ENCODE assay signal across 9 cellular contexts in the genomic region with DNA sequence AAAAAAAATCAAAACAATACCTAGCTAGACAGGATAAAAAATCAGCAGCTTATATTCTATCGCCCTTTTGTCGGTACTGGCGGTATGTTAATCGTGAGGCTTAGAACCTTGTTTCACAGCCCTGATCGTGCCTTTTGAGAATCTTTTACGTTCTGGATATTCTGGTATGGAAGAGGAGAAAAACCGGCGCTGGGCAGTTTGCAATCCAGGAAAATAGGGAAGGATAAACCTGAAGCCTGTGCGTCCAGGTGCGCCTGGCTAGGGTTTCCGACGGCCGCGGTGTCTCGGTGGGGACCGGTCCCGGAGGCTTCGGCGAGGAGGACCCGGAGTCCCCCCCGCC. TPM values are rescaled to one million over a fixed set of nuclear protein-coding genes. Genes with fewer than 3 reads are reported as not detected.
A peak's percentile ranks its signal among the peaks of the same experiment; 100 is the strongest.
DNase-seq lines count a peak whose midpoint lies in the region; ATAC-seq and TF ChIP-seq lines count a peak whose summit lies in the region.
"Had no signal": no experiment of that assay in that cellular context is flagged by ENCODE, and none has a peak within 500 bp of the region (broad histone marks: within the 10 kb centered on the region; RNA-seq: fewer than 3 reads in every experiment).

No MANE protein-coding gene starts in this region.

- H3K9me3 Mint-ChIP-seq in central memory CD8-positive, alpha-beta T cell = no peaks in the 10 kb centered on the region

- TF ChIP-seq CTCF in right atrium auricular region (IDR thresholded peaks at IDR 0.05) = no peak

- H3K27me3 ChIP-seq in right atrium auricular region (no peaks in the 10 kb centered on the region), muscle layer of colon (ENCODE audit: control insufficient read depth in 1 of 2, insufficient read depth in 2 of 2, low read length in 2 of 2) (peaks cover 0 to 4% of the 10 kb centered on the region in 2 donors), aorta (ENCODE audit: control insufficient read depth in 1 of 2, insufficient read depth in 2 of 2, low read length in 1 of 2) (no peaks in the 10 kb centered on the region)

- WGBS in aorta, 2 donors = 1 to 2% methylated on average over 21 of the region's 21 CpGs

- peak overlapping the region; percentile 50 for H3K4me3 Mint-ChIP-seq in central memory CD8-positive, alpha-beta T cell

- H3K4me3 ChIP-seq in right atrium auricular region = peak overlapping the region; percentile 61 to 69
- peak overlapping the region; percentile 64 to 84 for H3K4me3 ChIP-seq in muscle layer of colon (ENCODE audit: low read depth in 1 of 2, low read length in 2 of 2)
- peak overlapping the region; percentile 51 to 74 for H3K4me3 ChIP-seq in aorta (ENCODE audit: low read length in 2 of 2)

- DNase-seq in right atrium auricular region (ENCODE audit: low spot score) (no peak), left ventricle myocardium superior (no peak), aorta (no peak), NCI-H1694 treated with DMSO at 0.1 percent for 48 hours (lab: John Stamatoyannopoulos, UW) (no peak), MV-4-11 (lab: John Stamatoyannopoulos, UW) (no peak), NOMO-1 (lab: John Stamatoyannopoulos, UW; ENCODE audit: unreplicated experiment in 2 of 2) (no peak)
- no peak for DNase-seq in central memory CD8-positive, alpha-beta T cell (ENCODE audit: low spot score in 2 of 2)

- H3K4me1 ChIP-seq in right atrium auricular region (peaks cover 0 to 17% of the 10 kb centered on the region in 2 donors), muscle layer of colon (ENCODE audit: insufficient read depth, low read length) (peaks cover 9% of the 10 kb centered on the region), aorta (ENCODE audit: control insufficient read depth in 1 of 2, insufficient read depth in 2 of 2, low read length in 2 of 2) (no peaks in the 10 kb centered on the region)

- peak overlapping the region; percentile 50 for H3K9ac ChIP-seq in muscle layer of colon (ENCODE audit: low read length)

- H3K36me3 ChIP-seq in right atrium auricular region (no peaks in the 10 kb centered on the region), muscle layer of colon (ENCODE audit: insufficient read depth, low read length) (no peaks in the 10 kb centered on the region), aorta (ENCODE audit: control insufficient read depth in 1 of 2, insufficient read depth in 2 of 2, low read length in 1 of 2) (no peaks in the 10 kb centered on the region)
- H3K36me3 ChIP-seq: neutrophil had no signal

- no peaks in the 10 kb centered on the region for H3K4me1 Mint-ChIP-seq in central memory CD8-positive, alpha-beta T cell

- H3K27ac ChIP-seq in right atrium auricular region (peak overlapping the region; percentile 80 to 84), muscle layer of colon (ENCODE audit: low read depth, low read length) (peak overlapping the region; percentile 76), aorta (ENCODE audit: low read depth in 1 of 2, low read length in 2 of 2) (peak overlapping the region in 1 of 2 donors; percentile 62)
- H3K27ac ChIP-seq: neutrophil had no signal

- peaks cover 90% of the 10 kb centered on the region for H3K27me3 Mint-ChIP-seq in central memory CD8-positive, alpha-beta T cell

- intact Hi-C loops in left ventricle myocardium superior (cut with micrococcal nuclease) = no loop called here
- intact Hi-C loops in aorta (cut with DNase I) = no loop called here

- H3K9me3 ChIP-seq in right atrium auricular region (no peaks in the 10 kb centered on the region), muscle layer of colon (ENCODE audit: low read length) (no peaks in the 10 kb centered on the region), aorta (ENCODE audit: control insufficient read depth, low read length) (no peaks in the 10 kb centered on the region)
- H3K9me3 ChIP-seq: neutrophil had no signal

- H3K36me3 Mint-ChIP-seq in central memory CD8-positive, alpha-beta T cell (ENCODE audit: insufficient read depth) = peaks cover 1% of the 10 kb centered on the region

- no peak overlapping the region for H3K27ac Mint-ChIP-seq in central memory CD8-positive, alpha-beta T cell (ENCODE audit: low read depth)

- ATAC-seq in left ventricle myocardium superior (no peak), aorta (ENCODE audit: low FRiP score) (no peak)
- no peak for ATAC-seq in central memory CD8-positive, alpha-beta T cell (replicated peaks; ENCODE audit: extremely low read depth, poor library complexity, severe bottlenecking)

RNA-seq across cellular contexts. Expression of gene SYPL2, which starts 0.3 kb away (rescaled TPM):
- total RNA-seq in right atrium auricular region = 1 to 10 TPM; 4.7 to 9.6 TPM
- total RNA-seq in left ventricle myocardium superior = 30.4 TPM
- 1 to 10 TPM; 5.9 to 6.2 TPM for total RNA-seq in aorta
- 1 to 10 TPM; 1.4 to 2.8 TPM for polyA plus RNA-seq in aorta

RNA-seq across cellular contexts. Expression of gene ATXN7L2, which starts 17.6 kb away (rescaled TPM):
- 1 to 10 TPM; 2.4 to 3.5 TPM for total RNA-seq in right atrium auricular region
- total RNA-seq in left ventricle myocardium superior = 3.4 TPM
- total RNA-seq in aorta = 1 to 10 TPM; 3.8 to 4.2 TPM
- 10 to 100 TPM in 1 of 2 donors, under 1 TPM in 1; 0.63 to 12.5 TPM for polyA plus RNA-seq in aorta

RNA-seq across cellular contexts. Expression of gene CYB561D1, which starts 27.8 kb away (rescaled TPM):
- total RNA-seq in right atrium auricular region (1 to 10 TPM; 2.6 to 6.9 TPM), left ventricle myocardium superior (4.3 TPM), aorta (10 to 100 TPM; 10.6 TPM)
- 1 to 10 TPM; 5.4 to 5.7 TPM for polyA plus RNA-seq in aorta

RNA-seq across cellular contexts. Expression of gene PSMA5, which starts 39.8 kb away (rescaled TPM):
- total RNA-seq in right atrium auricular region (10 to 100 TPM; 19.8 to 27.6 TPM), left ventricle myocardium superior (50.8 TPM), aorta (10 to 100 TPM; 37.4 to 49.9 TPM)
- 10 to 100 TPM; 39.1 to 57.1 TPM for polyA plus RNA-seq in aorta

RNA-seq across cellular contexts. Expression of gene AMIGO1, which starts 43.5 kb away (rescaled TPM):
- total RNA-seq in right atrium auricular region (10 to 100 TPM; 11.0 to 15.1 TPM), left ventricle myocardium superior (18.4 TPM), aorta (1 to 10 TPM; 3.8 to 7.7 TPM)
- polyA plus RNA-seq in aorta = 1 to 10 TPM; 3.1 to 4.5 TPM
